In the genomic region with DNA sequence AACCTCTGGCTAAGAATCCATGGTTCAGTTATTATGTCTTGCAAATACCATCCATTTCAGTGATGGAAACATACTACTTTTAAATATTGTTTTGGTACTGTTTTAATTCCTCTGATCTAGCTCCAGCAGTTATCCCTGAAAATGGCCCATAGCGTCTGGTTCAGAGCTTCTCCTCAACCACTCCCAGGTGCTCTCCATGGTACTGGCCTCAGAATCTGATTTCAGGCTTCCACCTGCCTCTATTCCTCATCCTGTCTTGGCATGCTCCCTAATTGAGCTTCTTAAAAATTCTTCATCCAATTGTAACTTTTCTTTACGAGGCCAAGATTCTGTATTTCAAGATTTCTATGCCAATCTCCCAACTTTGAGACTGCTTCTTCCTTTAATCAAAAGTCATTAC, we compare ENCODE assay signal across 15 cellular contexts.
A peak's percentile ranks its signal among the peaks of the same experiment; 100 is the strongest.
DNase-seq lines count a peak whose midpoint lies in the region; ATAC-seq and TF ChIP-seq lines count a peak whose summit lies in the region.
"Had no signal": no experiment of that assay in that cellular context is flagged by ENCODE, and none has a peak within 500 bp of the region (broad histone marks: within the 10 kb centered on the region; RNA-seq: fewer than 3 reads in every experiment).

No MANE protein-coding gene starts in this region.

- TF ChIP-seq POLR2A in HCT116 (IDR thresholded peaks at IDR 0.05; ENCODE audit: borderline replicate concordance, extremely low read depth, insufficient read depth, insufficient read length) (no peak), gastrocnemius medialis (IDR thresholded peaks at IDR 0.05) (no peak), stomach (IDR thresholded peaks at IDR 0.05) (no peak)

- no peaks in the 10 kb centered on the region for H3K9me3 Mint-ChIP-seq in neural crest cell
- H3K9me3 Mint-ChIP-seq: memory B cell had no signal

- intact Hi-C loops in HCT116 (cut with micrococcal nuclease) (no loop called here), gastrocnemius medialis (cut with DNase I; ENCODE audit: low total_unique reads) (no loop called here), stomach (cut with DNase I; ENCODE audit: low total_unique reads) (no loop called here)

- H3K4me3 ChIP-seq in HCT116 (replicated peaks in 1 of 2; ENCODE audit: low read depth in 1 of 2, low read length in 2 of 2) (no peak overlapping the region), epithelial cell of esophagus (ENCODE audit: low read length) (no peak overlapping the region), gastrocnemius medialis (no peak overlapping the region), stomach (no peak overlapping the region)
- H3K4me3 ChIP-seq: body of pancreas, ovary, tibial artery had no signal

- DNase-seq in HCT116 (ENCODE audit: low read depth, low spot score) (no peak), RPMI7951 (ENCODE audit: low read depth) (peak; percentile 28), epithelial cell of esophagus (ENCODE audit: low read depth) (peak; percentile 49), neural crest cell (ENCODE audit: low read depth, low spot score) (peak; percentile 2), gastrocnemius medialis (no peak), stomach (no peak)
- DNase-seq: activated CD4-positive, alpha-beta T cell treated with anti-CD3 and anti-CD28 coated beads for 48 hours; body of pancreas; CD4-positive, alpha-beta memory T cell; NCI-H187 treated with DMSO at 0.1 percent for 48 hours; ovary; tibial artery had no signal

- CTCF ChIA-PET in HCT116 (lab: Charles Lee): no interaction called here

- H3K9me3 ChIP-seq in HCT116 (ENCODE audit: control insufficient read depth in 1 of 2, insufficient read depth in 1 of 2, low read depth in 1 of 2, low read length in 2 of 2): no peaks in the 10 kb centered on the region
- no peaks in the 10 kb centered on the region for H3K9me3 ChIP-seq in gastrocnemius medialis
- no peaks in the 10 kb centered on the region for H3K9me3 ChIP-seq in stomach
- H3K9me3 ChIP-seq: body of pancreas, ovary, tibial artery had no signal

- H3K27ac ChIP-seq in HCT116 (ENCODE audit: low read depth, low read length) (no peak overlapping the region), gastrocnemius medialis (no peak overlapping the region), stomach (no peak overlapping the region)
- H3K27ac ChIP-seq: body of pancreas, ovary, tibial artery had no signal

- POLR2A ChIA-PET in HCT116 (lab: Charles Lee): no interaction called here

- ATAC-seq in HCT116 (no peak), GM21360 (IDR thresholded peaks at IDR 0.05; ENCODE audit: unreplicated experiment) (no peak), gastrocnemius medialis (no peak), HG03175 (IDR thresholded peaks at IDR 0.05; ENCODE audit: unreplicated experiment) (no peak)
- ATAC-seq: body of pancreas had no signal

- H2AFZ ChIP-seq in HCT116 (ENCODE audit: low read depth, low read length, poor library complexity, severe bottlenecking): no peak overlapping the region

- peaks cover 50% of the 10 kb centered on the region for H3K27me3 Mint-ChIP-seq in neural crest cell (ENCODE audit: low read depth)

- H4K20me1 ChIP-seq in HCT116 (ENCODE audit: insufficient read depth): no peaks in the 10 kb centered on the region

- H3K79me2 ChIP-seq in HCT116 (ENCODE audit: insufficient read depth, low read length): no peaks in the 10 kb centered on the region

- H3K36me3 ChIP-seq in HCT116 (ENCODE audit: control insufficient read depth in 1 of 2, insufficient read depth in 2 of 2, low read length in 2 of 2) (no peaks in the 10 kb centered on the region), gastrocnemius medialis (no peaks in the 10 kb centered on the region), stomach (no peaks in the 10 kb centered on the region)
- H3K36me3 ChIP-seq: ovary, tibial artery had no signal

- H3K4me2 ChIP-seq in HCT116 (ENCODE audit: low read length): no peak overlapping the region

- TF ChIP-seq EP300 in stomach (IDR thresholded peaks at IDR 0.05): no peak

- no peak for TF ChIP-seq RAD21 in HCT116 (IDR thresholded peaks at IDR 0.05; ENCODE audit: low read depth)

- RAD21 ChIA-PET in HCT116 (lab: Charles Lee; ENCODE audit: low non-redundant PET in 1 of 2, low total read pairs in 2 of 2, uncharacterized antibody in 2 of 2, unreplicated experiment in 2 of 2): interaction anchor here in 1 of 2 experiments (0.6 kb wide), 1 partner anchor 60 kb away, joined by 3 read pairs; no protein-coding TSS in a partner anchor

- in situ Hi-C loops in gastrocnemius medialis (cut with MboI; ENCODE audit: low sequenced_read_pairs in 4 of 4): no loop called here

- no peaks in the 10 kb centered on the region for H3K4me1 Mint-ChIP-seq in neural crest cell
- H3K4me1 Mint-ChIP-seq: CD4-positive, alpha-beta memory T cell; memory B cell had no signal

- 14 to 28% (median 23%) methylated on average over 2 of the region's 2 CpGs for WGBS in stomach, 5 donors

- H3K27ac Mint-ChIP-seq in neural crest cell (ENCODE audit: unreplicated experiment): no peak overlapping the region
- H3K27ac Mint-ChIP-seq: CD4-positive, alpha-beta memory T cell; memory B cell had no signal

- no peaks in the 10 kb centered on the region for H3K36me3 Mint-ChIP-seq in neural crest cell (ENCODE audit: low read depth)
- H3K36me3 Mint-ChIP-seq: CD4-positive, alpha-beta memory T cell; memory B cell had no signal

- TF ChIP-seq CTCF in HCT116 (IDR thresholded peaks at IDR 0.05 in 2 of 3, conservative IDR thresholded peaks at IDR 0.05 in 1 of 3; ENCODE audit: borderline replicate concordance in 1 of 3, insufficient read depth in 1 of 3, low read depth in 2 of 3, low read length in 2 of 3): no peak
- TF ChIP-seq CTCF in epithelial cell of esophagus (IDR thresholded peaks at IDR 0.05; ENCODE audit: insufficient read depth, low read depth, low read length, missing control alignments): no peak
- TF ChIP-seq CTCF in neural crest cell (conservative IDR thresholded peaks at IDR 0.05): no peak
- TF ChIP-seq CTCF in gastrocnemius medialis (IDR thresholded peaks at IDR 0.05 in 4 of 5, conservative IDR thresholded peaks at IDR 0.05 in 1 of 5): no peak
- no peak for TF ChIP-seq CTCF in stomach (IDR thresholded peaks at IDR 0.05)

- H3K9me2 ChIP-seq in HCT116 (ENCODE audit: insufficient read depth): no peaks in the 10 kb centered on the region

- no peak overlapping the region for H3K4me3 Mint-ChIP-seq in neural crest cell
- H3K4me3 Mint-ChIP-seq: CD4-positive, alpha-beta memory T cell; memory B cell had no signal

- H3K27me3 ChIP-seq in HCT116 (ENCODE audit: insufficient read depth, low read length) (no peaks in the 10 kb centered on the region), gastrocnemius medialis (no peaks in the 10 kb centered on the region), stomach (no peaks in the 10 kb centered on the region)
- H3K27me3 ChIP-seq: body of pancreas, ovary, tibial artery had no signal

- no TSS peak for BruUV-seq in HCT116 (replicated peaks; lab: Mats Ljungman, UMichigan)

- no peak overlapping the region for H3K9ac ChIP-seq in HCT116 (ENCODE audit: low read length)

- no peaks in the 10 kb centered on the region for H3K4me1 ChIP-seq in HCT116 (ENCODE audit: control insufficient read depth in 1 of 2, insufficient read depth in 2 of 2, low read length in 2 of 2)
- H3K4me1 ChIP-seq in gastrocnemius medialis: no peaks in the 10 kb centered on the region
- H3K4me1 ChIP-seq in stomach: no peaks in the 10 kb centered on the region
- H3K4me1 ChIP-seq: body of pancreas, tibial artery had no signal

TF ChIP-seq in HCT116, 20 proteins besides CTCF, POLR2A, EP300 and RAD21:
- TF ChIP-seq, protein P1, sequence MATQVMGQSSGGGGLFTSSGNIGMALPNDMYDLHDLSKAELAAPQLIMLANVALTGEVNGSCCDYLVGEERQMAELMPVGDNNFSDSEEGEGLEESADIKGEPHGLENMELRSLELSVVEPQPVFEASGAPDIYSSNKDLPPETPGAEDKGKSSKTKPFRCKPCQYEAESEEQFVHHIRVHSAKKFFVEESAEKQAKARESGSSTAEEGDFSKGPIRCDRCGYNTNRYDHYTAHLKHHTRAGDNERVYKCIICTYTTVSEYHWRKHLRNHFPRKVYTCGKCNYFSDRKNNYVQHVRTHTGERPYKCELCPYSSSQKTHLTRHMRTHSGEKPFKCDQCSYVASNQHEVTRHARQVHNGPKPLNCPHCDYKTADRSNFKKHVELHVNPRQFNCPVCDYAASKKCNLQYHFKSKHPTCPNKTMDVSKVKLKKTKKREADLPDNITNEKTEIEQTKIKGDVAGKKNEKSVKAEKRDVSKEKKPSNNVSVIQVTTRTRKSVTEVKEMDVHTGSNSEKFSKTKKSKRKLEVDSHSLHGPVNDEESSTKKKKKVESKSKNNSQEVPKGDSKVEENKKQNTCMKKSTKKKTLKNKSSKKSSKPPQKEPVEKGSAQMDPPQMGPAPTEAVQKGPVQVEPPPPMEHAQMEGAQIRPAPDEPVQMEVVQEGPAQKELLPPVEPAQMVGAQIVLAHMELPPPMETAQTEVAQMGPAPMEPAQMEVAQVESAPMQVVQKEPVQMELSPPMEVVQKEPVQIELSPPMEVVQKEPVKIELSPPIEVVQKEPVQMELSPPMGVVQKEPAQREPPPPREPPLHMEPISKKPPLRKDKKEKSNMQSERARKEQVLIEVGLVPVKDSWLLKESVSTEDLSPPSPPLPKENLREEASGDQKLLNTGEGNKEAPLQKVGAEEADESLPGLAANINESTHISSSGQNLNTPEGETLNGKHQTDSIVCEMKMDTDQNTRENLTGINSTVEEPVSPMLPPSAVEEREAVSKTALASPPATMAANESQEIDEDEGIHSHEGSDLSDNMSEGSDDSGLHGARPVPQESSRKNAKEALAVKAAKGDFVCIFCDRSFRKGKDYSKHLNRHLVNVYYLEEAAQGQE (IDR thresholded peaks at IDR 0.05; ENCODE audit: low read depth): peak; percentile 89
- TF ChIP-seq TCF7L2 (IDR thresholded peaks at IDR 0.05; ENCODE audit: borderline replicate concordance, extremely low read depth, insufficient read depth, insufficient read length) (no peak), EZH2phosphoT487 (IDR thresholded peaks at IDR 0.05; ENCODE audit: borderline replicate concordance) (no peak), CBX3 (IDR thresholded peaks at IDR 0.05; ENCODE audit: low read depth) (no peak)

Comparison
In these comparisons a context has a peak if more than half of its experiments do, and no peak if none do; other contexts are left out.
1. DNase-seq: peak in RPMI7951 (single experiment), epithelial cell of esophagus (single experiment) and neural crest cell (single experiment); none in HCT116 (single experiment), gastrocnemius medialis (0 of 2) and stomach (single experiment).